ENCODE assay signal across 8 cellular contexts in the genomic region with DNA sequence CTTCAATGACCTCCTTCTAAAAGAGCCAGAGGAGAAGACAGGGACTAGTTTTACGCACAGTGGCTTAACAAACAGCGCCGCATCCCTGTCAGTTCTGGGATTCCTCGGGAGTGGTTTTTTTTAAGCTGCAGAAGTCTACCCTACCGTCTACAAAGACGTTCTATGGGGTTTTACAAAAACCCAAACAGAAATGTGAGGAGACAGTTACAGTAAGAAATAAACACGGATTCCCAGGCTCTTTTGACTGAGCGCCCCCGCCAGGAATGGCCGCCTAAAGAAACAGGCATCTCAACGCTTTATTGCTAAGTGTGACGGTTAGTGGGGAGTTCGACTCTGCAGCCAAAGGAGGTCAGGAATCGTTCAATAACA. TPM values are rescaled to one million over a fixed set of nuclear protein-coding genes. Genes with fewer than 3 reads are reported as not detected.
DNase-seq lines count a peak whose midpoint lies in the region; ATAC-seq, FAIRE-seq and TF ChIP-seq lines count a peak whose summit lies in the region.

No MANE protein-coding gene starts in this region.

- ATAC-seq in GM21526 (IDR thresholded peaks at IDR 0.05; ENCODE audit: low FRiP score, unreplicated experiment), result peak; percentile 17

- DNase-seq in activated CD4-positive, alpha-beta T cell treated with anti-CD3 and anti-CD28 coated beads for 48 hours, result peak; percentile 14
- no peak for DNase-seq in activated CD4-positive, alpha-beta T cell treated with anti-CD3 and anti-CD28 coated beads for 4 hours
- DNase-seq in epidermal melanocyte (ENCODE audit: insufficient read length, low spot score), result peak; percentile 45
- DNase-seq in urothelium cell line (ENCODE audit: low spot score), result peak; percentile 30

- H3K4me3 ChIP-seq in HUES48 (ENCODE audit: low read depth, low read length), result peak overlapping the region; percentile 99
- H3K4me3 ChIP-seq in SU-DHL-6 (ENCODE audit: insufficient read depth, low read length, poor library complexity, severe bottlenecking), result peak overlapping the region; percentile 97
- peak overlapping the region; percentile 96 for H3K4me3 ChIP-seq in mononuclear cell (ENCODE audit: low read length)

- H3K9me3 ChIP-seq in HUES48 (ENCODE audit: control insufficient read depth, insufficient read depth, low read length) (no peaks in the 10 kb centered on the region), SU-DHL-6 (ENCODE audit: insufficient read depth, low read length) (no peaks in the 10 kb centered on the region), mononuclear cell (ENCODE audit: low read depth, low read length) (no peaks in the 10 kb centered on the region)

- H3K27ac ChIP-seq in HUES48 (ENCODE audit: low read depth, low read length) (peak overlapping the region; percentile 74), SU-DHL-6 (ENCODE audit: low read depth, low read length) (no peak overlapping the region)

- H3K36me3 ChIP-seq in HUES48 (ENCODE audit: control insufficient read depth, insufficient read depth, low read length) (peaks cover 54% of the 10 kb centered on the region), SU-DHL-6 (ENCODE audit: low read length) (peaks cover 13% of the 10 kb centered on the region)

- no peaks in the 10 kb centered on the region for H3K9me2 ChIP-seq in SU-DHL-6 (replicated peaks; ENCODE audit: insufficient read depth, low read length)

- H3K9ac ChIP-seq in HUES48 (ENCODE audit: low read depth, low read length), result peak overlapping the region; percentile 97
- H3K9ac ChIP-seq in SU-DHL-6 (ENCODE audit: low read length), result peak overlapping the region; percentile 85

- no peaks in the 10 kb centered on the region for H3F3A ChIP-seq in SU-DHL-6 (ENCODE audit: insufficient read depth)

- peak overlapping the region; percentile 70 for H2AFZ ChIP-seq in SU-DHL-6 (ENCODE audit: low read depth, low read length, severe bottlenecking)

- H3K4me1 ChIP-seq in HUES48 (ENCODE audit: control insufficient read depth, insufficient read depth, low read length) (peaks cover 15% of the 10 kb centered on the region; the same call in 1 of the 2 replicates), mononuclear cell (ENCODE audit: insufficient read depth, low read length) (peaks cover 23% of the 10 kb centered on the region)

- peak; percentile 45 for TF ChIP-seq CTCF in SU-DHL-6 (IDR thresholded peaks at IDR 0.05; ENCODE audit: insufficient read depth, low read length, poor library complexity, severe bottlenecking)

- H3K27me3 ChIP-seq in HUES48 (ENCODE audit: control insufficient read depth, insufficient read depth, low read length) (no peaks in the 10 kb centered on the region), SU-DHL-6 (ENCODE audit: low read length) (no peaks in the 10 kb centered on the region), mononuclear cell (ENCODE audit: insufficient read depth, low read length) (no peaks in the 10 kb centered on the region)

- peaks cover 70% of the 10 kb centered on the region for H3K79me2 ChIP-seq in SU-DHL-6 (ENCODE audit: insufficient read depth, low read length)

- no peak for FAIRE-seq in urothelium cell line (lab: Jason Lieb, UNC)

- H4K20me1 ChIP-seq in SU-DHL-6 (ENCODE audit: low read depth, low read length), result peaks cover 10% of the 10 kb centered on the region

- peak overlapping the region; percentile 73 for H3K4me2 ChIP-seq in SU-DHL-6 (ENCODE audit: low read depth, low read length, poor library complexity, severe bottlenecking)

RNA-seq across cellular contexts. Expression of gene ALKBH1, which starts 0.5 kb away (rescaled TPM):
- total RNA-seq in mononuclear cell, result 5.9 TPM

RNA-seq across cellular contexts. Expression of gene SLIRP, which starts 0.6 kb away (rescaled TPM):
- total RNA-seq in mononuclear cell, result 22.0 TPM

RNA-seq across cellular contexts. Expression of gene SNW1, which starts 53.6 kb away (rescaled TPM):
- 111 TPM for total RNA-seq in mononuclear cell

Comparison
In these comparisons a context has a peak if more than half of its experiments do, and no peak if none do; other contexts are left out.
1. DNase-seq: peak in activated CD4-positive, alpha-beta T cell treated with anti-CD3 and anti-CD28 coated beads for 48 hours (single experiment), epidermal melanocyte (single experiment) and urothelium cell line (single experiment); none in activated CD4-positive, alpha-beta T cell treated with anti-CD3 and anti-CD28 coated beads for 4 hours (0 of 2).
2. Peak in every context shown above with its lines, with median percentiles within 50 percentile points of each other: H3K4me3 ChIP-seq.